8 cellular contexts compared by ENCODE assay signal in the genomic region with DNA sequence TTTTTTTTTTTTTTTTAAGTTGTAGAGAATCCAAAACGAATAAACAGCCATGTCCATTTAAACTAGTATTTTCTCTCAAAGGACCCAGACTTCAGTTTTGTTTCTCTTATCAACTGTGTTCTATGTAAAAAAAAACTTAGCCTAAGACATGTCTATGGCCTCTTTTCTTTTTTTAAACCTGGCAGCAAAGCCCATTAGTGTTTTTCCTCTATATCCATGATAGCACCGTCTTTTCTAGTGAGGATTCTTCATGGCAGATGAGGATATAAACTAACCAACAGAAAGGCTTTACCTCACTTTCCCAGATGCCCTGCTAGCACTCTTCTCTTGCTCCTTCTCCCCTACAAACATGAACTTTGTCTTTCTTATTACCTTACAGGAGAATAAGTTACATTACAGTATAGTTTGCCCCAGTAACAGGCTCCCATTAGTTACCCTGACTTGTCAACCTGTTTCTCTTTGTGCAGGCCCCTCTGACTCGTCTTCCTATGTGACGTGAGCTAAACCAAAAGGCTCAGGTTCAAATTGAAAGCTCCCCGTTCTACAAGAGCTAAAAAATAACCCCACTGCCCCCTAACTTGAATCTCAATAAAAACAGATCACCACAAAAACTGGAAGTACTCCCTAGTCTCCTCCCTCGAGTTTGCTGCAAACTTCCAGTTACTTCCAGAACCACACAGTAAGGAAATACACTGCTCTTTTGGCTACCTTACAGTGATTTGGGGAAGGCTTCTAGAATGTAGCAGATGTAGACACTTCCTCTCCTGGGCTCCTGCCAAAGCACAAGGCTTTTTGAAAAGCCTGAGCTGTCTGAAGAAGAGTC. TPM values are rescaled to one million over a fixed set of nuclear protein-coding genes. Genes with fewer than 3 reads are reported as not detected.
DNase-seq lines count a peak whose midpoint lies in the region; ATAC-seq and TF ChIP-seq lines count a peak whose summit lies in the region.

No MANE protein-coding gene starts in this region.

- peak overlapping the region; percentile 20 for H3K27ac ChIP-seq in brain microvascular endothelial cell
- H3K27ac ChIP-seq in right lobe of liver, result peak overlapping the region; percentile 70 to 87 (median 71)
- peak overlapping the region; percentile 74 to 77 for H3K27ac ChIP-seq in tibial artery

- H3K4me3 ChIP-seq in brain microvascular endothelial cell (ENCODE audit: low read depth, low read length) (no peak overlapping the region), right lobe of liver (no peak overlapping the region), tibial artery (peak overlapping the region; percentile 35 to 47)

- TF ChIP-seq POLR2A in right lobe of liver (IDR thresholded peaks at IDR 0.05), result no peak

- H3K9me3 ChIP-seq in right lobe of liver (no peaks in the 10 kb centered on the region), tibial artery (no peaks in the 10 kb centered on the region)

- intact Hi-C loops in right lobe of liver (cut with DNase I), result no loop called here
- intact Hi-C loops in tibial artery (cut with DNase I; ENCODE audit: low total_unique reads), result no loop called here

- H3K27me3 ChIP-seq in brain microvascular endothelial cell (replicated peaks), result no peaks in the 10 kb centered on the region
- H3K27me3 ChIP-seq in right lobe of liver, result no peaks in the 10 kb centered on the region
- H3K27me3 ChIP-seq in tibial artery, result no peaks in the 10 kb centered on the region

- H3K4me1 ChIP-seq in right lobe of liver (peaks cover 0 to 9% (median 0%) of the 10 kb centered on the region in 4 donors), tibial artery (peaks cover 0 to 24% (median 7%) of the 10 kb centered on the region in 4 donors)

- TF ChIP-seq CTCF in brain microvascular endothelial cell (IDR thresholded peaks at IDR 0.05; ENCODE audit: low read depth, low read length, missing control alignments) (no peak), right lobe of liver (IDR thresholded peaks at IDR 0.05) (no peak), tibial artery (IDR thresholded peaks at IDR 0.05) (no peak)

- peak; percentile 48 for DNase-seq in ACHN
- peak; percentile 80 for DNase-seq in KBM-7
- peak; percentile 59 for DNase-seq in brain microvascular endothelial cell
- DNase-seq in right lobe of liver, result peak in 2 of 3 donors; percentile 47 to 67
- DNase-seq in tibial artery, result peak; percentile 75 to 78
- no peak for DNase-seq in kidney glomerular epithelial cell (lab: John Stamatoyannopoulos, UW)
- no peak for DNase-seq in NCI-H1694 (lab: John Stamatoyannopoulos, UW)

- 63% methylated on average over 6 of the region's 6 CpGs for WGBS in right lobe of liver (ENCODE audit: insufficient coverage, low coverage, low lambda C conversion rate, missing lambda C conversion rate)

- H3K36me3 ChIP-seq in brain microvascular endothelial cell (replicated peaks), result peaks cover 11% of the 10 kb centered on the region
- H3K36me3 ChIP-seq in right lobe of liver, result peaks cover 3 to 26% (median 10%) of the 10 kb centered on the region in 4 donors
- H3K36me3 ChIP-seq in tibial artery, result peaks cover 1 to 23% (median 10%) of the 10 kb centered on the region in 3 donors

- in situ Hi-C loops in ACHN (cut with HindIII; ENCODE audit: low pct_ligation_motif_present, low pct_unique_long_range_greater_than_20kb, low sequenced_read_pairs), result no loop called here
- in situ Hi-C loops in KBM-7 (cut with MboI; ENCODE audit: low pct_unique_long_range_greater_than_20kb, low sequenced_read_pairs), result no loop called here
- in situ Hi-C loops in brain microvascular endothelial cell (cut with HindIII; ENCODE audit: low pct_ligation_motif_present, low sequenced_read_pairs), result no loop called here

- ATAC-seq in right lobe of liver (peak; percentile 67 to 91 (median 80)), GM21367 (IDR thresholded peaks at IDR 0.05; ENCODE audit: unreplicated experiment) (no peak)

RNA-seq across cellular contexts. Expression of a gene that starts 20.1 kb away (rescaled TPM):
- total RNA-seq in right lobe of liver, result 10 to 100 TPM in 5 of 6 experiments, 1 to 10 TPM in 1; 6.2 to 67.8 (median 26.2) TPM

RNA-seq across cellular contexts. Expression of a gene that starts 33.7 kb away (rescaled TPM):
- 1 to 10 TPM; 1.8 to 4.2 (median 2.1) TPM for total RNA-seq in right lobe of liver

Comparison
In these comparisons a context has a peak if more than half of its experiments do, and no peak if none do; other contexts are left out.
1. DNase-seq: peak in ACHN (single experiment), KBM-7 (single experiment), brain microvascular endothelial cell (single experiment), right lobe of liver (2 of 3) and tibial artery (2 of 2); none in kidney glomerular epithelial cell (single experiment) and NCI-H1694 (single experiment).
2. H3K27ac ChIP-seq: peak in every context shown above with its lines; median percentile 76 in tibial artery; 71 in right lobe of liver; 20 in brain microvascular endothelial cell.
3. H3K4me3 ChIP-seq: peak in tibial artery (2 of 2); none in brain microvascular endothelial cell (single experiment) and right lobe of liver (0 of 3).